1 cellular context compared by ENCODE assay signal in the genomic region with DNA sequence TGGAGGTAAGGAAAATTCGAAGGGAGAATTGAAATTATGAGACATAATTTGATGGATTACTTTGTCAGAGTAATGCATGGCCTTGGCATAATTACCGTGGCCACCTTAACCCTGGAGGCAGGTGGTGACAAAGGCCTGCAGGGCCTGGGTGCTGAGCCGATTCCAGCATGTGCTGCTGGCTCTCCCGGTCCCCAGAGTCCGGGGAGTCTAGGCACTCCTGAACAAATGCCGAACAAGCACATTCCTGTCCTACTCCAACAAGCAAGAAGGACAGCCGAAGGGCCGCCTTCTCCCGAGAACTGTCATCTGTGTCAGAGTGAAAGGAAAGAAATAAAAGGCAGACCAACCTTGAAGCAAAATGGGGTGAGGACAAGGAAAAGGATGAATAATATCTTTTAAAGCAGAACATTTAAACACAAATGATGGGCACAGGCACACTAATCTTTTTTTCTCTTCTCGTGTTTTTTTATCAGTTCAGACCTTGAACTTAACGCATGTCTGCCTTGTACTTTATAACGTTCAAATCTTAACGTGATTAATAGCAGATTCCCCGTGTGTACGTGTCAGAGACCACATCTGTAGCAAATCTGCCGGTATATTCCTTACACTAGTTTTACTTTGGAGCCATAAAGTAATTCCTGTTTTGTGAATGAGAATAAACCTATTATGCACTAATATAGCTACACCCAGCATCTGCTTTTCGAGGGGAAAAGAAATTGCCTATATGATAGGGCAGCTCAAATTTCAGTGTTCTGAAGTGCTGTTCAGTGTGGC.
TF ChIP-seq lines count a peak whose summit lies in the region.

No MANE protein-coding gene starts in this region.

TF ChIP-seq in WTC11, 78 proteins besides CTCF, POLR2A, EP300 and RAD21:
- no peak for TF ChIP-seq ZNF416 (CRISPR knock-in tag; IDR thresholded peaks at IDR 0.05)
- TF ChIP-seq ZNF138 (CRISPR knock-in tag; conservative IDR thresholded peaks at IDR 0.05) = no peak
- TF ChIP-seq, protein P1, sequence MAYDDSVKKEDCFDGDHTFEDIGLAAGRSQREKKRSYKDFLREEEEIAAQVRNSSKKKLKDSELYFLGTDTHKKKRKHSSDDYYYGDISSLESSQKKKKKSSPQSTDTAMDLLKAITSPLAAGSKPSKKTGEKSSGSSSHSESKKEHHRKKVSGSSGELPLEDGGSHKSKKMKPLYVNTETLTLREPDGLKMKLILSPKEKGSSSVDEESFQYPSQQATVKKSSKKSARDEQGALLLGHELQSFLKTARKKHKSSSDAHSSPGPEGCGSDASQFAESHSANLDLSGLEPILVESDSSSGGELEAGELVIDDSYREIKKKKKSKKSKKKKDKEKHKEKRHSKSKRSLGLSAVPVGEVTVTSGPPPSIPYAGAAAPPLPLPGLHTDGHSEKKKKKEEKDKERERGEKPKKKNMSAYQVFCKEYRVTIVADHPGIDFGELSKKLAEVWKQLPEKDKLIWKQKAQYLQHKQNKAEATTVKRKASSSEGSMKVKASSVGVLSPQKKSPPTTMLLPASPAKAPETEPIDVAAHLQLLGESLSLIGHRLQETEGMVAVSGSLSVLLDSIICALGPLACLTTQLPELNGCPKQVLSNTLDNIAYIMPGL (CRISPR knock-in tag; IDR thresholded peaks at IDR 0.05) = no peak
- TF ChIP-seq TEAD4 (CRISPR knock-in tag; IDR thresholded peaks at IDR 0.05) = no peak
- no peak for TF ChIP-seq FOXJ3 (CRISPR knock-in tag; IDR thresholded peaks at IDR 0.05; ENCODE audit: borderline replicate concordance)
- TF ChIP-seq, protein P2, sequence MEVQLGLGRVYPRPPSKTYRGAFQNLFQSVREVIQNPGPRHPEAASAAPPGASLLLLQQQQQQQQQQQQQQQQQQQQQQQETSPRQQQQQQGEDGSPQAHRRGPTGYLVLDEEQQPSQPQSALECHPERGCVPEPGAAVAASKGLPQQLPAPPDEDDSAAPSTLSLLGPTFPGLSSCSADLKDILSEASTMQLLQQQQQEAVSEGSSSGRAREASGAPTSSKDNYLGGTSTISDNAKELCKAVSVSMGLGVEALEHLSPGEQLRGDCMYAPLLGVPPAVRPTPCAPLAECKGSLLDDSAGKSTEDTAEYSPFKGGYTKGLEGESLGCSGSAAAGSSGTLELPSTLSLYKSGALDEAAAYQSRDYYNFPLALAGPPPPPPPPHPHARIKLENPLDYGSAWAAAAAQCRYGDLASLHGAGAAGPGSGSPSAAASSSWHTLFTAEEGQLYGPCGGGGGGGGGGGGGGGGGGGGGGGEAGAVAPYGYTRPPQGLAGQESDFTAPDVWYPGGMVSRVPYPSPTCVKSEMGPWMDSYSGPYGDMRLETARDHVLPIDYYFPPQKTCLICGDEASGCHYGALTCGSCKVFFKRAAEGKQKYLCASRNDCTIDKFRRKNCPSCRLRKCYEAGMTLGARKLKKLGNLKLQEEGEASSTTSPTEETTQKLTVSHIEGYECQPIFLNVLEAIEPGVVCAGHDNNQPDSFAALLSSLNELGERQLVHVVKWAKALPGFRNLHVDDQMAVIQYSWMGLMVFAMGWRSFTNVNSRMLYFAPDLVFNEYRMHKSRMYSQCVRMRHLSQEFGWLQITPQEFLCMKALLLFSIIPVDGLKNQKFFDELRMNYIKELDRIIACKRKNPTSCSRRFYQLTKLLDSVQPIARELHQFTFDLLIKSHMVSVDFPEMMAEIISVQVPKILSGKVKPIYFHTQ (CRISPR knock-in tag; IDR thresholded peaks at IDR 0.05) = no peak
- no peak for TF ChIP-seq ZNF263 (CRISPR knock-in tag; IDR thresholded peaks at IDR 0.05; ENCODE audit: low read depth)
- no peak for TF ChIP-seq RELA (CRISPR knock-in tag; IDR thresholded peaks at IDR 0.05; ENCODE audit: borderline replicate concordance)
- TF ChIP-seq, protein P3, sequence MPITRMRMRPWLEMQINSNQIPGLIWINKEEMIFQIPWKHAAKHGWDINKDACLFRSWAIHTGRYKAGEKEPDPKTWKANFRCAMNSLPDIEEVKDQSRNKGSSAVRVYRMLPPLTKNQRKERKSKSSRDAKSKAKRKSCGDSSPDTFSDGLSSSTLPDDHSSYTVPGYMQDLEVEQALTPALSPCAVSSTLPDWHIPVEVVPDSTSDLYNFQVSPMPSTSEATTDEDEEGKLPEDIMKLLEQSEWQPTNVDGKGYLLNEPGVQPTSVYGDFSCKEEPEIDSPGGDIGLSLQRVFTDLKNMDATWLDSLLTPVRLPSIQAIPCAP (CRISPR knock-in tag; IDR thresholded peaks at IDR 0.05) = no peak
- TF ChIP-seq JAZF1 (CRISPR knock-in tag; IDR thresholded peaks at IDR 0.05) = no peak
- TF ChIP-seq, protein P4, sequence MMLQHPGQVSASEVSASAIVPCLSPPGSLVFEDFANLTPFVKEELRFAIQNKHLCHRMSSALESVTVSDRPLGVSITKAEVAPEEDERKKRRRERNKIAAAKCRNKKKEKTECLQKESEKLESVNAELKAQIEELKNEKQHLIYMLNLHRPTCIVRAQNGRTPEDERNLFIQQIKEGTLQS (CRISPR knock-in tag; conservative IDR thresholded peaks at IDR 0.05) = no peak
- TF ChIP-seq MXD4 (CRISPR knock-in tag; IDR thresholded peaks at IDR 0.05; ENCODE audit: borderline replicate concordance) = no peak
- TF ChIP-seq JUN (CRISPR knock-in tag; IDR thresholded peaks at IDR 0.05) = no peak
